23 cellular contexts compared by ENCODE assay signal in genomic region chr20:64073476-64074183, GRCh38. TPM values are rescaled to one million over a fixed set of nuclear protein-coding genes. Genes with fewer than 3 reads are reported as not detected.
"Had no signal": no experiment of that assay in that cellular context is flagged by ENCODE, and none has a peak within 500 bp of the region (broad histone marks: within the 10 kb centered on the region; RNA-seq: fewer than 3 reads in every experiment).

No MANE protein-coding gene starts in this region.

- H3K27ac ChIP-seq: ascending aorta, breast epithelium, esophagus squamous epithelium, left ventricle myocardium inferior, parathyroid adenoma, tibial artery, uterus had no signal

- H3K36me3 ChIP-seq: breast epithelium, uterus had no signal

- H3K4me3 Mint-ChIP-seq: activated naive CD4-positive, alpha-beta T cell treated with anti-CD3 and anti-CD28 coated beads, Interleukin-2, amount 10 ng/mL, durations not matched to agents 7 days and 5 days; naive thymus-derived CD4-positive, alpha-beta T cell; stimulated activated naive B cell treated with anti-CD40 and anti-IgM and Interleukin-4, amounts not matched to agents 10 μg/mL and 1 μg/mL and 100 μg/mL, for 72 hours had no signal

- H3K4me3 ChIP-seq: ascending aorta, breast epithelium, esophagus squamous epithelium, left ventricle myocardium inferior, mucosa of descending colon, tibial artery, uterus had no signal

- H3K9me3 ChIP-seq: ascending aorta, breast epithelium, esophagus squamous epithelium, left ventricle myocardium inferior, mucosa of descending colon, tibial artery, uterus had no signal

- H3K9me3 Mint-ChIP-seq: activated naive CD4-positive, alpha-beta T cell treated with anti-CD3 and anti-CD28 coated beads, Interleukin-2, amount 10 ng/mL, durations not matched to agents 7 days and 5 days; naive thymus-derived CD4-positive, alpha-beta T cell; stimulated activated naive B cell treated with anti-CD40 and anti-IgM and Interleukin-4, amounts not matched to agents 10 μg/mL and 1 μg/mL and 100 μg/mL, for 72 hours had no signal

- H3K27me3 Mint-ChIP-seq: activated naive CD4-positive, alpha-beta T cell treated with anti-CD3 and anti-CD28 coated beads, Interleukin-2, amount 10 ng/mL, durations not matched to agents 7 days and 5 days; naive thymus-derived CD4-positive, alpha-beta T cell; stimulated activated naive B cell treated with anti-CD40 and anti-IgM and Interleukin-4, amounts not matched to agents 10 μg/mL and 1 μg/mL and 100 μg/mL, for 72 hours had no signal

- DNase-seq: activated CD4-positive, alpha-beta T cell treated with anti-CD3 and anti-CD28 coated beads for 4 hours; activated CD8-positive, alpha-beta memory T cell treated with anti-CD3 and anti-CD28 coated beads for 24 hours; activated naive CD4-positive, alpha-beta T cell treated with anti-CD3 and anti-CD28 coated beads, Interleukin-2, amount 10 ng/mL, durations not matched to agents 7 days and 5 days; activated T-cell treated with anti-CD3 and anti-CD28 coated beads for 4 hours; cerebellar nuclear complex; effector CD8-positive, alpha-beta T cell; esophagus squamous epithelium; hippocampal formation; left ventricle myocardium inferior; mucosa of descending colon; naive thymus-derived CD4-positive, alpha-beta T cell; stimulated activated CD4-positive, alpha-beta T cell treated with anti-CD3 and anti-CD28 coated beads, Interleukin-2, amount 100 ng/mL, for 48 hours; stimulated activated naive B cell treated with anti-CD40 and anti-IgM and Interleukin-4, amounts not matched to agents 10 μg/mL and 1 μg/mL and 100 μg/mL, for 72 hours; T-helper 2 cell; tibial artery; uterus had no signal

- ATAC-seq: mucosa of descending colon; naive thymus-derived CD4-positive, alpha-beta T cell; stimulated activated naive B cell treated with anti-CD40 and anti-IgM and Interleukin-4, amounts not matched to agents 10 μg/mL and 1 μg/mL and 100 μg/mL, for 72 hours had no signal

- H3K27ac Mint-ChIP-seq: activated naive CD4-positive, alpha-beta T cell treated with anti-CD3 and anti-CD28 coated beads, Interleukin-2, amount 10 ng/mL, durations not matched to agents 7 days and 5 days had no signal

- H3K27me3 ChIP-seq: ascending aorta, breast epithelium, esophagus squamous epithelium, tibial artery had no signal

RNA-seq across cellular contexts. Expression of gene LKAAEAR1, which starts 10.6 kb away (rescaled TPM):
- total RNA-seq: ascending aorta, endothelial cell of umbilical vein, esophagus squamous epithelium, fibroblast of villous mesenchyme, kidney epithelial cell, left ventricle myocardium inferior, mucosa of descending colon, renal cortical epithelial cell, uterus had no signal

RNA-seq across cellular contexts. Expression of gene SOX18, which starts 24.2 kb away (rescaled TPM):
- total RNA-seq: fibroblast of villous mesenchyme had no signal
- polyA plus RNA-seq: naive thymus-derived CD4-positive, alpha-beta T cell had no signal
